In the genomic region with DNA sequence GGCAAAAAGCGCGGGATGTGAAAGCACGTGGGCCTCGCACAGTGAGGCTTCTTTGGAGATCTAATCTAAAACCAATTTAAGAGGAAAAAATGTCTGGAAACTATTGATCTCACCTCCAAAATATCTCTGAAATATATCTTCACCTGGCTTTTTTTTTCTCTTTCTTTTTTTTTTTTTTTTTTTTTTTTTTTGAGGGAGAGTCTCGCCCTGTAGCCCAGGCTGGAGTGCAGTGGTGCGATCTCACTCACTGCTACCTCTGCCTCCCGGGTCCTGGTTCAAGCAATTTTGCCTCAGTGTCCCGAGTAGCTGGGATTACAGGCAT, we compare ENCODE assay signal across 1 cellular context.
TF ChIP-seq lines count a peak whose summit lies in the region.

No MANE protein-coding gene starts in this region.

TF ChIP-seq in endothelial cell of umbilical vein, 7 proteins besides CTCF, POLR2A, EP300 and RAD21 (continued from another document):
- peak; percentile 46 for TF ChIP-seq GATA2 (IDR thresholded peaks at IDR 0.05; ENCODE audit: insufficient read depth, insufficient read length, low read depth, low read length)
- no peak for TF ChIP-seq FOS (IDR thresholded peaks at IDR 0.05; ENCODE audit: borderline replicate concordance, insufficient read depth, low read length)
- TF ChIP-seq JUN (IDR thresholded peaks at IDR 0.05; ENCODE audit: borderline replicate concordance, insufficient read depth, insufficient read length, low read depth): no peak
- no peak for TF ChIP-seq POLR2AphosphoS5 (IDR thresholded peaks at IDR 0.05; ENCODE audit: insufficient read depth, low read depth, low read length)
- TF ChIP-seq MAX (IDR thresholded peaks at IDR 0.05; ENCODE audit: insufficient read depth, insufficient read length): peak; percentile 76
